ENCODE assay signal across 8 cellular contexts in genomic region chr4:153222162-153222789, GRCh38. TPM values are rescaled to one million over a fixed set of nuclear protein-coding genes. Genes with fewer than 3 reads are reported as not detected.
DNase-seq lines count a peak whose midpoint lies in the region; ATAC-seq, FAIRE-seq and TF ChIP-seq lines count a peak whose summit lies in the region.

No MANE protein-coding gene starts in this region.

- H3K79me2 ChIP-seq in SK-N-SH (ENCODE audit: insufficient read depth): peaks cover 42% of the 10 kb centered on the region

- no peak for FAIRE-seq in bronchial epithelial cell (lab: Jason Lieb, UNC)

- H3K9me2 ChIP-seq in SK-N-SH: no peaks in the 10 kb centered on the region

- 7% methylated on average over 20 of the region's 28 CpGs for WGBS in SK-N-SH (ENCODE audit: low lambda C conversion rate)

- H3K9ac ChIP-seq in SK-N-SH (peak overlapping the region; percentile 84), iPS-20b (ENCODE audit: low read depth, low read length) (peak overlapping the region; percentile 68; the same call in 1 of the 2 replicates)

- H2AFZ ChIP-seq in SK-N-SH (ENCODE audit: low read depth): peak overlapping the region; percentile 88

- H3K36me3 ChIP-seq in SK-N-SH (replicated peaks in 1 of 2; ENCODE audit: control insufficient read depth in 1 of 2, insufficient read depth in 2 of 2, low read length in 1 of 2) (peaks cover 11 to 12% of the 10 kb centered on the region in 2 experiments), bronchial epithelial cell (ENCODE audit: control insufficient read depth, insufficient read depth, low read length) (no peaks in the 10 kb centered on the region), iPS-20b (ENCODE audit: insufficient read depth, low read depth, low read length) (no peaks in the 10 kb centered on the region)

- POLR2A ChIA-PET in SK-N-SH (lab: Yijun Ruan, JAX): interaction anchor here (0.7 to 1.8 kb wide), 6 partner anchors 24 to 69 kb away, joined by 3 to 9 read pairs (median 4); no protein-coding TSS in a partner anchor

- peak; percentile 40 for ATAC-seq in GM18873 (IDR thresholded peaks at IDR 0.05; ENCODE audit: low FRiP score, unreplicated experiment)
- ATAC-seq in HG03196 (IDR thresholded peaks at IDR 0.05; ENCODE audit: unreplicated experiment): peak; percentile 17
- ATAC-seq in sciatic nerve: peak; percentile 77
- ATAC-seq in HG02610 (IDR thresholded peaks at IDR 0.05; ENCODE audit: unreplicated experiment): no peak

- no peak for TF ChIP-seq CTCF in AG10803 (conservative IDR thresholded peaks at IDR 0.05; ENCODE audit: low read length)
- TF ChIP-seq CTCF in SK-N-SH (IDR thresholded peaks at IDR 0.05): no peak
- no peak for TF ChIP-seq CTCF in bronchial epithelial cell (IDR thresholded peaks at IDR 0.05; ENCODE audit: insufficient read depth, low read length, severe bottlenecking)

- DNase-seq in AG10803 (ENCODE audit: low read depth) (peak; percentile 81), SK-N-SH (peak; percentile 84), bronchial epithelial cell (ENCODE audit: low read depth) (peak; percentile 91), sciatic nerve (ENCODE audit: low spot score) (peak; percentile 68)

- TF ChIP-seq EP300 in SK-N-SH (IDR thresholded peaks at IDR 0.05; ENCODE audit: borderline replicate concordance in 1 of 2, low read depth in 1 of 2, low read length in 1 of 2): peak; percentile 6 to 16; a peak in 2 of 4 replicates

- H3K27me3 ChIP-seq in SK-N-SH (ENCODE audit: insufficient read depth): no peaks in the 10 kb centered on the region
- no peaks in the 10 kb centered on the region for H3K27me3 ChIP-seq in bronchial epithelial cell (ENCODE audit: control insufficient read depth, insufficient read depth, low read length)
- H3K27me3 ChIP-seq in iPS-20b (ENCODE audit: insufficient read depth, low read length): peaks cover 31% of the 10 kb centered on the region

- intact Hi-C loops in sciatic nerve (cut with DNase I): no loop called here

- H3K9me3 ChIP-seq in SK-N-SH (0 out of 2 replicates have a peak, but pooled peaks cover 8% of the 10 kb centered on the region), iPS-20b (ENCODE audit: insufficient read depth, low read depth, low read length) (no peaks in the 10 kb centered on the region; the same call in 1 of the 2 replicates)

- H3K4me1 ChIP-seq in SK-N-SH (ENCODE audit: control insufficient read depth in 1 of 2, insufficient read depth in 2 of 2, low read depth in 1 of 2, low read length in 1 of 2) (peaks cover 0 to 10% of the 10 kb centered on the region in 2 experiments; a peak in 2 of 4 replicates), iPS-20b (ENCODE audit: insufficient read depth, low read length) (peaks cover 9% of the 10 kb centered on the region; the same call in 1 of the 2 replicates)

- H3F3A ChIP-seq in SK-N-SH (replicated peaks; ENCODE audit: insufficient read depth): peaks cover 20% of the 10 kb centered on the region

- H4K20me1 ChIP-seq in SK-N-SH (ENCODE audit: insufficient read depth): no peaks in the 10 kb centered on the region

- H3K4me2 ChIP-seq in SK-N-SH: peak overlapping the region; percentile 94

- CTCF ChIA-PET in SK-N-SH (lab: Yijun Ruan, JAX): interaction anchor here (1.0 to 4.4 kb wide), 8 partner anchors 10 to 123 kb away, joined by 3 to 16 read pairs (median 6); partner anchors contain the start of genes MND1 and TRIM2

- peak; percentile 2; the same call in 1 of the 2 replicates for TF ChIP-seq RAD21 in SK-N-SH (IDR thresholded peaks at IDR 0.05; ENCODE audit: low read length)

- H3K27ac ChIP-seq in SK-N-SH (ENCODE audit: low read depth in 2 of 2, low read length in 1 of 2) (peak overlapping the region; percentile 97 to 98), iPS-20b (ENCODE audit: low read length) (no peak overlapping the region)

- H3K4me3 ChIP-seq in AG10803 (ENCODE audit: low read length) (peak overlapping the region; percentile 75), SK-N-SH (ENCODE audit: low read depth in 2 of 2, low read length in 1 of 2) (peak overlapping the region; percentile 81 to 84), bronchial epithelial cell (ENCODE audit: low read depth, low read length) (peak overlapping the region; percentile 59), iPS-20b (ENCODE audit: low read length) (peak overlapping the region; percentile 80)

TF ChIP-seq in SK-N-SH, 30 proteins besides CTCF, POLR2A, EP300 and RAD21 (continues in another document):
- TF ChIP-seq SIN3A (IDR thresholded peaks at IDR 0.05; ENCODE audit: borderline replicate concordance, low read depth, low read length) (peak; percentile 56; the same call in 1 of the 2 replicates), RXRA (IDR thresholded peaks at IDR 0.05; ENCODE audit: borderline replicate concordance, low read depth) (no peak), ELF1 (IDR thresholded peaks at IDR 0.05) (no peak), JUND (IDR thresholded peaks at IDR 0.05) (no peak), TCF12 (IDR thresholded peaks at IDR 0.05) (peak; percentile 78), YY1 (IDR thresholded peaks at IDR 0.05; ENCODE audit: low read depth) (no peak), GABPA (IDR thresholded peaks at IDR 0.05; ENCODE audit: low read depth) (no peak), MXI1 (IDR thresholded peaks at IDR 0.05; ENCODE audit: low read depth, low read length) (peak; percentile 63), POLR2AphosphoS5 (IDR thresholded peaks at IDR 0.05; ENCODE audit: low read depth, low read length) (peak; percentile 77), USF1 (IDR thresholded peaks at IDR 0.05; ENCODE audit: borderline replicate concordance, low read depth) (no peak), RFX5 (IDR thresholded peaks at IDR 0.05; ENCODE audit: low read length) (no peak), GATA2 (CRISPR knock-in tag; IDR thresholded peaks at IDR 0.05) (peak; percentile 6; the same call in 1 of the 2 replicates), REST (IDR thresholded peaks at IDR 0.05; ENCODE audit: low read depth, low read length) (no peak), MEF2A (IDR thresholded peaks at IDR 0.05; ENCODE audit: borderline replicate concordance, low read depth) (no peak), PBX3 (IDR thresholded peaks at IDR 0.05) (peak; percentile 29; the same call in 1 of the 2 replicates), CHD2 (IDR thresholded peaks at IDR 0.05; ENCODE audit: low read length, partially characterized antibody) (no peak), FOXJ3 (CRISPR knock-in tag; IDR thresholded peaks at IDR 0.05) (no peak), USF2 (IDR thresholded peaks at IDR 0.05; ENCODE audit: borderline replicate concordance, low read depth, low read length) (no peak), NFIC (IDR thresholded peaks at IDR 0.05; ENCODE audit: borderline replicate concordance) (peak; percentile 13; the same call in 1 of the 2 replicates)

RNA-seq across cellular contexts. Expression of gene TRIM2, which starts 18.0 kb away (rescaled TPM):
- 16.4 and 21.2 TPM in 2 replicates for polyA plus RNA-seq in SK-N-SH (2012; rRNA removed)
- 13.7 and 16.3 TPM in 2 replicates for polyA plus RNA-seq in SK-N-SH (2012; cell fraction: cytosol; rRNA removed)
- polyA plus RNA-seq in SK-N-SH (2012; cell fraction: nucleus; rRNA removed): 21.6 and 24.9 TPM in 2 replicates
- total RNA-seq in bronchial epithelial cell: 7.1 and 23.4 TPM in 2 replicates
- total RNA-seq in sciatic nerve: 60.9 TPM
